In the genomic region with DNA sequence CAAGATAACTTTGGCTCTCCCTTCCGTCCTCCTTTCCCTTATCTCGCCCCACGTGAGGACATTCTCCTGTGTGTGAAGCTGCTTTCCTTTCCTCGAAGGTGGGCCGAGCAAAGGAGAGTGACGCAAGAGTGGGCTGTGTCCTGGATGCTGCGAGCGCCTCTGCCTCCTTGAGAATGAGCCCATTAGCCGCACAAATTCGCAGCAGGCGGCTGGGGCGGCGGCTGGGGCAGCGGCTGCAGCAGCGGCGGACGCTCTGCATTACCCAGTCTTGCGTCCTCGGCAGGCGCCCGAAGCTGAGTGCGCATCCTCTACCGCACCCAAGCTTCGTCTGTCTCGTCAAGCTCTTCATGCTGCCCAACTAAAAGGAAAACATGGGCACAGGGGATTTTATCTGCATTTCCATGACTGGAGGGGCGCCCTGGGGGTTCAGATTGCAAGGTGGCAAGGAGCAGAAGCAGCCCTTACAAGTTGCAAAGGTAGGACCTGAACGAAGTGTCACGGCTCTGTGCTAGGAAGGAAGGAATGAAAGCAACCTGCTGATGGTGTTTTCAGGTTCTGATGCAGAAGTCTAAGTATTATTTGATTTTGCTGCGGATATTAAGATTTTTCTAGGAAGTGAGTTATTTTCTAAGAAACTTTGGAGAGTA, we compare ENCODE assay signal across 8 cellular contexts. TPM values are rescaled to one million over a fixed set of nuclear protein-coding genes. Genes with fewer than 3 reads are reported as not detected.
DNase-seq lines count a peak whose midpoint lies in the region; ATAC-seq and TF ChIP-seq lines count a peak whose summit lies in the region.

A gene with protein sequence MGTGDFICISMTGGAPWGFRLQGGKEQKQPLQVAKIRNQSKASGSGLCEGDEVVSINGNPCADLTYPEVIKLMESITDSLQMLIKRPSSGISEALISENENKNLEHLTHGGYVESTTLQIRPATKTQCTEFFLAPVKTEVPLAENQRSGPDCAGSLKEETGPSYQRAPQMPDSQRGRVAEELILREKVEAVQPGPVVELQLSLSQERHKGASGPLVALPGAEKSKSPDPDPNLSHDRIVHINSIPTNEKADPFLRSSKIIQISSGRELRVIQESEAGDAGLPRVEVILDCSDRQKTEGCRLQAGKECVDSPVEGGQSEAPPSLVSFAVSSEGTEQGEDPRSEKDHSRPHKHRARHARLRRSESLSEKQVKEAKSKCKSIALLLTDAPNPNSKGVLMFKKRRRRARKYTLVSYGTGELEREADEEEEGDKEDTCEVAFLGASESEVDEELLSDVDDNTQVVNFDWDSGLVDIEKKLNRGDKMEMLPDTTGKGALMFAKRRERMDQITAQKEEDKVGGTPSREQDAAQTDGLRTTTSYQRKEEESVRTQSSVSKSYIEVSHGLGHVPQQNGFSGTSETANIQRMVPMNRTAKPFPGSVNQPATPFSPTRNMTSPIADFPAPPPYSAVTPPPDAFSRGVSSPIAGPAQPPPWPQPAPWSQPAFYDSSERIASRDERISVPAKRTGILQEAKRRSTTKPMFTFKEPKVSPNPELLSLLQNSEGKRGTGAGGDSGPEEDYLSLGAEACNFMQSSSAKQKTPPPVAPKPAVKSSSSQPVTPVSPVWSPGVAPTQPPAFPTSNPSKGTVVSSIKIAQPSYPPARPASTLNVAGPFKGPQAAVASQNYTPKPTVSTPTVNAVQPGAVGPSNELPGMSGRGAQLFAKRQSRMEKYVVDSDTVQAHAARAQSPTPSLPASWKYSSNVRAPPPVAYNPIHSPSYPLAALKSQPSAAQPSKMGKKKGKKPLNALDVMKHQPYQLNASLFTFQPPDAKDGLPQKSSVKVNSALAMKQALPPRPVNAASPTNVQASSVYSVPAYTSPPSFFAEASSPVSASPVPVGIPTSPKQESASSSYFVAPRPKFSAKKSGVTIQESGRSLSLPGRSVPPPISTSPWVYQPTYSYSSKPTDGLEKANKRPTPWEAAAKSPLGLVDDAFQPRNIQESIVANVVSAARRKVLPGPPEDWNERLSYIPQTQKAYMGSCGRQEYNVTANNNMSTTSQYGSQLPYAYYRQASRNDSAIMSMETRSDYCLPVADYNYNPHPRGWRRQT (plus strand): TSS at position 189 of the 647 bp plus-strand sequence. CDS start 183 bp downstream, at position 372.

- ATAC-seq in GM21528 (IDR thresholded peaks at IDR 0.05; ENCODE audit: low FRiP score, unreplicated experiment) (peak; percentile 86), RWPE2 (ENCODE audit: low read depth) (peak; percentile 98)

- TF ChIP-seq CTCF in RWPE2 (IDR thresholded peaks at IDR 0.05; ENCODE audit: poor library complexity, severe bottlenecking) (no peak), ascending aorta (IDR thresholded peaks at IDR 0.05) (no peak)

- H3K4me3 ChIP-seq in HUES48 (ENCODE audit: low read depth, low read length) (peak within 1 kb of the TSS; percentile 53), RWPE2 (ENCODE audit: severe bottlenecking) (peak within 1 kb of the TSS; percentile 25), ascending aorta (peak within 1 kb of the TSS; percentile 68 to 77)

- intact Hi-C loops in ascending aorta (cut with DNase I) (loop anchor here (2.0 kb wide), 1 partner anchor 114 kb away; no protein-coding TSS in a partner anchor), posterior vena cava (cut with DNase I) (loop anchor here in 1 of 2 donors (5.0 kb wide), 1 partner anchor 116 kb away; no protein-coding TSS in a partner anchor)

- no peak within 1 kb of the TSS for H3K9ac ChIP-seq in HUES48 (ENCODE audit: low read depth, low read length)

- no peaks in the 10 kb centered on the region for H3K36me3 ChIP-seq in HUES48 (ENCODE audit: control insufficient read depth, insufficient read depth, low read length)
- H3K36me3 ChIP-seq in RWPE2 (ENCODE audit: low read depth) = no peaks in the 10 kb centered on the region
- H3K36me3 ChIP-seq in ascending aorta = no peaks in the 10 kb centered on the region

- H3K27ac ChIP-seq in HUES48 (ENCODE audit: low read depth, low read length) = no peak within 1 kb of the TSS
- no peak within 1 kb of the TSS for H3K27ac ChIP-seq in RWPE2 (ENCODE audit: poor library complexity, severe bottlenecking)
- peak within 1 kb of the TSS; percentile 70 to 89 for H3K27ac ChIP-seq in ascending aorta

- DNase-seq in DMS 273 (lab: John Stamatoyannopoulos, UW; ENCODE audit: unreplicated experiment) = peak; percentile 80
- DNase-seq in RWPE2 (ENCODE audit: low spot score) = peak; percentile 63
- DNase-seq in ascending aorta (ENCODE audit: low spot score in 2 of 2) = peak; percentile 34 to 94
- peak; percentile 69 for DNase-seq in hepatic stellate cell (ENCODE audit: low spot score)
- DNase-seq in posterior vena cava (ENCODE audit: low spot score) = peak; percentile 95
- DNase-seq in COLO829 (ENCODE audit: low spot score) = no peak

- H3K4me1 ChIP-seq in HUES48 (ENCODE audit: control insufficient read depth, insufficient read depth, low read length) (peaks cover 17% of the 10 kb centered on the region), RWPE2 (ENCODE audit: insufficient read depth, poor library complexity, severe bottlenecking) (peaks cover 3% of the 10 kb centered on the region), ascending aorta (peaks cover 0 to 4% of the 10 kb centered on the region in 2 donors)

- H3K27me3 ChIP-seq in HUES48 (ENCODE audit: control insufficient read depth, insufficient read depth, low read length) (no peaks in the 10 kb centered on the region), RWPE2 (ENCODE audit: insufficient read depth, poor library complexity, severe bottlenecking) (no peaks in the 10 kb centered on the region), ascending aorta (no peaks in the 10 kb centered on the region)

- H3K9me3 ChIP-seq in HUES48 (ENCODE audit: control insufficient read depth, insufficient read depth, low read length) (no peaks in the 10 kb centered on the region), RWPE2 (ENCODE audit: severe bottlenecking) (no peaks in the 10 kb centered on the region), ascending aorta (no peaks in the 10 kb centered on the region)

RNA-seq across cellular contexts. Expression of the gene that starts here (rescaled TPM):
- total RNA-seq in ascending aorta (178 TPM), posterior vena cava (1,000 to 10,000 TPM in 1 of 2 donors, 100 to 1,000 TPM in 1; 960 to 1,079 TPM)

Comparison
In these comparisons a context has a peak if more than half of its experiments do, and no peak if none do; other contexts are left out.
1. H3K27ac ChIP-seq: peak in ascending aorta (2 of 2); none in HUES48 (single experiment) and RWPE2 (single experiment).
2. Peak in every context shown above with its lines, with median percentiles within 50 percentile points of each other: H3K4me3 ChIP-seq.